ENCODE assay signal across 8 cellular contexts in the genomic region with DNA sequence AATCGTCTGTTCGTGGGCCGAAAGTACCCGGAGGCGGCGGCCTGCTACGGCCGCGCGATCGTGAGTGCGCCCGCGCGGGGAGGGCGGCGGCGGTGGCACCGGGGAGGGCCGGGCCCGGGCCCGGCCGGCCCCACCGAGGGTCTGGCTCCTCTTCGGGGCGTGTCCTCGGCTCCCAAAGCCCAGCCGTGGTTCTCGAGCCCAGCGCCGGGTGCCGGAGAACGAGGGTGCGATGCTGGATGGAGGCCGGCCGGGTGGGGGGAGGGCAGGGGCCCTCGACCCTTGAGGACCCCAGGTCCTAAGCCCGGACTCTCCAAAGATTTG. TPM values are rescaled to one million over a fixed set of nuclear protein-coding genes. Genes with fewer than 3 reads are reported as not detected.
A peak's percentile ranks its signal among the peaks of the same experiment; 100 is the strongest.
DNase-seq lines count a peak whose midpoint lies in the region; ATAC-seq and TF ChIP-seq lines count a peak whose summit lies in the region.

No MANE protein-coding gene starts in this region.

- H3K4me3 ChIP-seq in left lung (peak overlapping the region; percentile 62 to 70), thyroid gland (replicated peaks in 1 of 3) (peak overlapping the region; percentile 14 to 74 (median 42))

- CTCF ChIA-PET in activated CD8-positive, alpha-beta memory T cell treated with anti-CD3 and anti-CD28 coated beads, Interleukin-2, amount 10 ng/mL, durations not matched to agents 7 days and 5 days (lab: Charles Lee), result interaction anchor here (0.7 to 2.4 kb wide), 6 partner anchors 9 to 101 kb away, joined by 3 to 9 read pairs (median 4); a partner anchor contains a TSS

- H3K27ac Mint-ChIP-seq in activated CD8-positive, alpha-beta memory T cell treated with anti-CD3 and anti-CD28 coated beads, Interleukin-2, amount 10 ng/mL, durations not matched to agents 7 days and 5 days, result peak overlapping the region; percentile 68
- peak overlapping the region; percentile 49 for H3K27ac Mint-ChIP-seq in activated naive CD8-positive, alpha-beta T cell treated with anti-CD3 and anti-CD28 coated beads, Interleukin-2, amount 50 U/mL, for 24 hours

- H3K27me3 Mint-ChIP-seq in activated CD8-positive, alpha-beta memory T cell treated with anti-CD3 and anti-CD28 coated beads, Interleukin-2, amount 10 ng/mL, durations not matched to agents 7 days and 5 days, result peaks cover 6% of the 10 kb centered on the region
- peaks cover 5% of the 10 kb centered on the region for H3K27me3 Mint-ChIP-seq in activated naive CD8-positive, alpha-beta T cell treated with anti-CD3 and anti-CD28 coated beads, Interleukin-2, amount 50 U/mL, for 24 hours

- H3K27ac ChIP-seq in left lung (peak overlapping the region; percentile 80 to 91), thyroid gland (peak overlapping the region in 2 of 3 donors; percentile 58 to 87)

- no peak for DNase-seq in activated CD8-positive, alpha-beta memory T cell treated with anti-CD3 and anti-CD28 coated beads, Interleukin-2, amount 10 ng/mL, durations not matched to agents 7 days and 5 days
- no peak for DNase-seq in activated CD8-positive, alpha-beta memory T cell treated with anti-CD3 and anti-CD28 coated beads, Interleukin-2, amount 50 U/mL, for 4 hours
- DNase-seq in activated naive CD8-positive, alpha-beta T cell treated with anti-CD3 and anti-CD28 coated beads, Interleukin-2, amount 50 U/mL, for 24 hours, result no peak
- DNase-seq in left lung (no peak), thyroid gland (no peak), NOMO-1 treated with DMSO at 0.1 percent for 48 hours (lab: John Stamatoyannopoulos, UW; ENCODE audit: unreplicated experiment) (no peak)
- no peak for DNase-seq in activated CD8-positive, alpha-beta memory T cell treated with anti-CD3 and anti-CD28 coated beads for 24 hours

- H3K9me3 Mint-ChIP-seq in activated CD8-positive, alpha-beta memory T cell treated with anti-CD3 and anti-CD28 coated beads, Interleukin-2, amount 10 ng/mL, durations not matched to agents 7 days and 5 days (ENCODE audit: low read depth), result no peaks in the 10 kb centered on the region
- no peaks in the 10 kb centered on the region for H3K9me3 Mint-ChIP-seq in activated naive CD8-positive, alpha-beta T cell treated with anti-CD3 and anti-CD28 coated beads, Interleukin-2, amount 50 U/mL, for 24 hours

- H3K4me1 ChIP-seq in left lung (peaks cover 30 to 64% of the 10 kb centered on the region in 2 donors), thyroid gland (peaks cover 30 to 52% of the 10 kb centered on the region in 2 donors)

- H3K36me3 ChIP-seq in left lung (peaks cover 0 to 31% of the 10 kb centered on the region in 2 donors), thyroid gland (peaks cover 12 to 14% of the 10 kb centered on the region in 2 donors)

- TF ChIP-seq CTCF in left lung (IDR thresholded peaks at IDR 0.05) (no peak), thyroid gland (IDR thresholded peaks at IDR 0.05) (no peak)

- H3K4me3 Mint-ChIP-seq in activated CD8-positive, alpha-beta memory T cell treated with anti-CD3 and anti-CD28 coated beads, Interleukin-2, amount 10 ng/mL, durations not matched to agents 7 days and 5 days, result peak overlapping the region; percentile 78
- H3K4me3 Mint-ChIP-seq in activated naive CD8-positive, alpha-beta T cell treated with anti-CD3 and anti-CD28 coated beads, Interleukin-2, amount 50 U/mL, for 24 hours, result peak overlapping the region; percentile 82

- intact Hi-C loops in left lung (cut with DNase I), result no loop called here
- intact Hi-C loops in thyroid gland (cut with DNase I), result no loop called here

- H3K4me1 Mint-ChIP-seq in activated CD8-positive, alpha-beta memory T cell treated with anti-CD3 and anti-CD28 coated beads, Interleukin-2, amount 10 ng/mL, durations not matched to agents 7 days and 5 days, result peaks cover 34% of the 10 kb centered on the region
- peaks cover 31% of the 10 kb centered on the region for H3K4me1 Mint-ChIP-seq in activated naive CD8-positive, alpha-beta T cell treated with anti-CD3 and anti-CD28 coated beads, Interleukin-2, amount 50 U/mL, for 24 hours

- H3K9me3 ChIP-seq in left lung (no peaks in the 10 kb centered on the region), thyroid gland (no peaks in the 10 kb centered on the region)

- no peak for ATAC-seq in activated CD8-positive, alpha-beta memory T cell treated with anti-CD3 and anti-CD28 coated beads, Interleukin-2, amount 10 ng/mL, durations not matched to agents 7 days and 5 days
- no peak for ATAC-seq in activated naive CD8-positive, alpha-beta T cell treated with anti-CD3 and anti-CD28 coated beads, Interleukin-2, amount 50 U/mL, for 24 hours
- ATAC-seq in left lung (no peak), HG02623 (IDR thresholded peaks at IDR 0.05; ENCODE audit: unreplicated experiment) (no peak)

- H3K27me3 ChIP-seq in left lung (peaks cover 0 to 21% of the 10 kb centered on the region in 2 donors), thyroid gland (no peaks in the 10 kb centered on the region)

- TF ChIP-seq POLR2A in thyroid gland (IDR thresholded peaks at IDR 0.05), result no peak

- WGBS in thyroid gland, 2 donors, result 0% methylated on average over 2 to 28 of the region's 38 CpGs

- peaks cover 4% of the 10 kb centered on the region for H3K36me3 Mint-ChIP-seq in activated CD8-positive, alpha-beta memory T cell treated with anti-CD3 and anti-CD28 coated beads, Interleukin-2, amount 10 ng/mL, durations not matched to agents 7 days and 5 days
- peaks cover 18% of the 10 kb centered on the region for H3K36me3 Mint-ChIP-seq in activated naive CD8-positive, alpha-beta T cell treated with anti-CD3 and anti-CD28 coated beads, Interleukin-2, amount 50 U/mL, for 24 hours (ENCODE audit: low read depth)

RNA-seq across cellular contexts. Expression of a gene that starts 0.4 kb away (rescaled TPM):
- 10 to 100 TPM; 84.2 to 87.1 TPM for total RNA-seq in activated CD8-positive, alpha-beta memory T cell treated with anti-CD3 and anti-CD28 coated beads, Interleukin-2, amount 10 ng/mL, durations not matched to agents 7 days and 5 days
- total RNA-seq in left lung, result 100 to 1,000 TPM in 1 of 2 donors, 10 to 100 TPM in 1; 93.9 to 103 TPM
- total RNA-seq in thyroid gland, result 100 to 1,000 TPM; 134 to 206 (median 162) TPM

RNA-seq across cellular contexts. Expression of a gene that starts 3.5 kb away (rescaled TPM):
- 10 to 100 TPM; 30.5 to 37.1 TPM for total RNA-seq in activated CD8-positive, alpha-beta memory T cell treated with anti-CD3 and anti-CD28 coated beads, Interleukin-2, amount 10 ng/mL, durations not matched to agents 7 days and 5 days
- total RNA-seq in left lung, result 10 to 100 TPM; 68.9 to 72.6 TPM
- total RNA-seq in thyroid gland, result 100 to 1,000 TPM in 3 of 4 donors, 10 to 100 TPM in 1; 72.8 to 156 (median 124) TPM

RNA-seq across cellular contexts. Expression of a gene that starts 5.1 kb away (rescaled TPM):
- total RNA-seq in activated CD8-positive, alpha-beta memory T cell treated with anti-CD3 and anti-CD28 coated beads, Interleukin-2, amount 10 ng/mL, durations not matched to agents 7 days and 5 days, result under 1 TPM; 0.37 to 0.79 TPM
- 1 to 10 TPM; 2.3 to 4.3 TPM for total RNA-seq in left lung
- total RNA-seq in thyroid gland, result under 1 TPM in 3 of 4 donors, not detected in 1; 0.27 to 0.63 (median 0.56) TPM

RNA-seq across cellular contexts. Expression of a gene that starts 9.6 kb away (rescaled TPM):
- 10 to 100 TPM; 18.9 to 19.4 TPM for total RNA-seq in activated CD8-positive, alpha-beta memory T cell treated with anti-CD3 and anti-CD28 coated beads, Interleukin-2, amount 10 ng/mL, durations not matched to agents 7 days and 5 days
- total RNA-seq in left lung, result 10 to 100 TPM; 11.7 to 14.2 TPM
- total RNA-seq in thyroid gland, result 10 to 100 TPM; 13.3 to 20.1 (median 17.6) TPM

RNA-seq across cellular contexts. Expression of a gene that starts 12.7 kb away (rescaled TPM):
- 100 to 1,000 TPM; 134 to 168 TPM for total RNA-seq in activated CD8-positive, alpha-beta memory T cell treated with anti-CD3 and anti-CD28 coated beads, Interleukin-2, amount 10 ng/mL, durations not matched to agents 7 days and 5 days
- total RNA-seq in left lung (10 to 100 TPM; 75.9 to 87.2 TPM), thyroid gland (10 to 100 TPM; 49.7 to 81.8 (median 57.6) TPM)
